7 cellular contexts compared by ENCODE assay signal in genomic region chr2:58480191-58480590, GRCh38.
"Had no signal": no experiment of that assay in that cellular context is flagged by ENCODE, and none has a peak within 500 bp of the region (broad histone marks: within the 10 kb centered on the region; RNA-seq: fewer than 3 reads in every experiment).

No MANE protein-coding gene starts in this region.

- ATAC-seq: HCT116, HepG2 had no signal

- H3K4me3 Mint-ChIP-seq: HFFc6, IgD-negative memory B cell had no signal

- DNase-seq: GOT3, HFFc6 had no signal

- FAIRE-seq: HepG2 had no signal

- H3K27ac Mint-ChIP-seq: HFFc6, IgD-negative memory B cell had no signal

- H3K4me1 ChIP-seq: HAP-1 had no signal

- H3K36me3 ChIP-seq: HAP-1 had no signal

- H3K4me3 ChIP-seq: HAP-1 had no signal

- H3K9me3 Mint-ChIP-seq: IgD-negative memory B cell had no signal

- H3K4me1 Mint-ChIP-seq: IgD-negative memory B cell had no signal

- H3K27ac ChIP-seq: HL-60 had no signal
